ENCODE assay signal across 11 cellular contexts in genomic region chr2:55487686-55488085, GRCh38.
"Had no signal": no experiment of that assay in that cellular context is flagged by ENCODE, and none has a peak within 500 bp of the region (broad histone marks: within the 10 kb centered on the region; RNA-seq: fewer than 3 reads in every experiment).

No MANE protein-coding gene starts in this region.

- H3K9ac ChIP-seq: GM23248 had no signal

- H2AFZ ChIP-seq: GM23248, GM23338 had no signal

- H3K4me3 ChIP-seq: GM23248, GM23338, HAP-1 had no signal

- H3K27ac ChIP-seq: GM23248 had no signal

- ATAC-seq: GM23338, HCT116 had no signal

- H3K9me3 ChIP-seq: HAP-1 had no signal

- H3K4me2 ChIP-seq: GM23338 had no signal

- H3K36me3 ChIP-seq: HAP-1 had no signal

- H3K4me1 ChIP-seq: HAP-1 had no signal

- FAIRE-seq: H1, H54 had no signal

- DNase-seq: GM23248, GOT3, H7, H9, HCEC 1CT, HFFc6 had no signal
